Comparison of ENCODE assay signal across 8 cellular contexts in the genomic region with DNA sequence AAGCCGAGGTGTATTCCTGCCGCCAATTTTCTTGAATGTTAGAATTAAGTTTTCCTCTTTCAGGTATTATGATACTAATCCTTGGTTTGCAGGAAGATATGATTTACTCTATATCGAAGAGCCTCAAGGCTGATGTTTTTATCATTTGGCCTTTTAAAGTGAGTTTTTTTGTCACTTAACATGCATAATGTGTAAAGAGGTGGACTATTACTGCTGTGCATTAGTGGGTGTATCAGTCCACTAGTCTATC. TPM values are rescaled to one million over a fixed set of nuclear protein-coding genes. Genes with fewer than 3 reads are reported as not detected.
DNase-seq lines count a peak whose midpoint lies in the region; ATAC-seq and TF ChIP-seq lines count a peak whose summit lies in the region.

No MANE protein-coding gene starts in this region.

- peaks cover 23 to 35% (median 29%) of the 10 kb centered on the region in 3 donors for H3K4me1 Mint-ChIP-seq in CD8-positive, alpha-beta memory T cell

- peaks cover 15% of the 10 kb centered on the region for H3F3A ChIP-seq in GM23248 (ENCODE audit: insufficient read depth)

- 0 to 1% methylated on average over 3 of the region's 3 CpGs for WGBS in GM23248 (ENCODE audit: low coverage in 1 of 2, low lambda C conversion rate in 2 of 2, missing lambda C conversion rate in 2 of 2), 2 experiments

- no peak for DNase-seq in CD8-positive, alpha-beta memory T cell
- DNase-seq in GM23248: no peak
- no peak for DNase-seq in SJCRH30
- no peak for DNase-seq in fibroblast of the aortic adventitia (ENCODE audit: low read depth)
- no peak for DNase-seq in stimulated activated naive CD8-positive, alpha-beta T cell treated with anti-CD3 and anti-CD28 coated beads, Interleukin-15, Interleukin-2, amounts not matched to agents 100 U/mL and 50 U/mL, for 24 hours
- DNase-seq in medulla oblongata (ENCODE audit: extremely low spot score): no peak
- no peak for DNase-seq in NCI-H1105 (lab: John Stamatoyannopoulos, UW)
- DNase-seq in HK-2 (ENCODE audit: unreplicated experiment): no peak

- H3K4me3 Mint-ChIP-seq in CD8-positive, alpha-beta memory T cell: peak overlapping the region; percentile 93 to 99 (median 98)

- ATAC-seq in stimulated activated naive CD8-positive, alpha-beta T cell treated with anti-CD3 and anti-CD28 coated beads, Interleukin-15, Interleukin-2, amounts not matched to agents 100 U/mL and 50 U/mL, for 24 hours: peak; percentile 4

- CTCF ChIA-PET in CD8-positive, alpha-beta memory T cell (lab: Charles Lee): interaction anchor here (3.9 kb wide), 1 partner anchor 11 kb away, joined by 37 read pairs; the partner anchor contains the start of gene TMPO

- H4K20me1 ChIP-seq in GM23248 (ENCODE audit: insufficient read depth): no peaks in the 10 kb centered on the region

- in situ Hi-C loops in GM23248 (cut with MboI): no loop called here

- H2AFZ ChIP-seq in GM23248: peak overlapping the region; percentile 93

- H3K79me2 ChIP-seq in GM23248 (ENCODE audit: insufficient read depth): no peaks in the 10 kb centered on the region

- peaks cover 8% of the 10 kb centered on the region for H3K4me1 ChIP-seq in CD8-positive, alpha-beta memory T cell (ENCODE audit: insufficient read depth, low read length)
- H3K4me1 ChIP-seq in GM23248 (ENCODE audit: insufficient read depth) (no peaks in the 10 kb centered on the region), SJCRH30 (no peaks in the 10 kb centered on the region)

- peaks cover 0 to 10% (median 3%) of the 10 kb centered on the region in 5 donors for H3K9me3 Mint-ChIP-seq in CD8-positive, alpha-beta memory T cell

- TF ChIP-seq CTCF in fibroblast of the aortic adventitia (IDR thresholded peaks at IDR 0.05; ENCODE audit: insufficient read depth, low read length): no peak

- POLR2A ChIA-PET in CD8-positive, alpha-beta memory T cell (lab: Charles Lee): interaction anchor here (4.2 kb wide), 1 partner anchor 11 kb away, joined by 53 read pairs; the partner anchor contains the start of gene TMPO

- peak overlapping the region; percentile 96 for H3K4me2 ChIP-seq in GM23248 (ENCODE audit: unreplicated experiment)

- no peaks in the 10 kb centered on the region for H3K9me2 ChIP-seq in GM23248 (ENCODE audit: insufficient read depth)

- H3K27ac ChIP-seq in CD8-positive, alpha-beta memory T cell (ENCODE audit: low read depth, low read length): peak overlapping the region; percentile 94
- H3K27ac ChIP-seq in GM23248 (0 out of 2 replicates have a peak overlapping the region, but pooled peaks have one; percentile 87), SJCRH30 (peak overlapping the region; percentile 85)

- no peaks in the 10 kb centered on the region for H3K36me3 ChIP-seq in CD8-positive, alpha-beta memory T cell (ENCODE audit: insufficient read depth, low read length)
- H3K36me3 ChIP-seq in GM23248 (ENCODE audit: low read depth) (no peaks in the 10 kb centered on the region), SJCRH30 (no peaks in the 10 kb centered on the region)

- no peaks in the 10 kb centered on the region for H3K27me3 ChIP-seq in CD8-positive, alpha-beta memory T cell (ENCODE audit: insufficient read depth, low read length, poor library complexity, severe bottlenecking)
- H3K27me3 ChIP-seq in GM23248 (replicated peaks; ENCODE audit: insufficient read depth) (no peaks in the 10 kb centered on the region), SJCRH30 (no peaks in the 10 kb centered on the region)

- H3K9ac ChIP-seq in GM23248: peak overlapping the region; percentile 89

- H3K9me3 ChIP-seq in CD8-positive, alpha-beta memory T cell (ENCODE audit: low read length): no peaks in the 10 kb centered on the region
- H3K9me3 ChIP-seq in GM23248 (ENCODE audit: low read depth): no peaks in the 10 kb centered on the region
- no peaks in the 10 kb centered on the region for H3K9me3 ChIP-seq in SJCRH30 (replicated peaks)

- H3K4me3 ChIP-seq in CD8-positive, alpha-beta memory T cell (ENCODE audit: low read length): peak overlapping the region; percentile 97
- peak overlapping the region; percentile 84 for H3K4me3 ChIP-seq in GM23248
- H3K4me3 ChIP-seq in SJCRH30: peak overlapping the region; percentile 72
- H3K4me3 ChIP-seq in fibroblast of the aortic adventitia (ENCODE audit: low read depth, low read length): peak overlapping the region; percentile 94

- peaks cover 3 to 16% of the 10 kb centered on the region in 2 donors for H3K27me3 Mint-ChIP-seq in CD8-positive, alpha-beta memory T cell

- peak overlapping the region; percentile 97 to 100 (median 98) for H3K27ac Mint-ChIP-seq in CD8-positive, alpha-beta memory T cell

- peaks cover 0 to 15% (median 0%) of the 10 kb centered on the region in 3 donors for H3K36me3 Mint-ChIP-seq in CD8-positive, alpha-beta memory T cell

RNA-seq across cellular contexts. Expression of gene TMPO, which starts 11.1 kb away (rescaled TPM):
- 100 to 1,000 TPM; 260 to 274 TPM for total RNA-seq in CD8-positive, alpha-beta memory T cell
- polyA plus RNA-seq in CD8-positive, alpha-beta memory T cell: 42.0 TPM
- total RNA-seq in GM23248 (2014; rRNA removed; shearing (Covaris generic)): 67.5 and 68.3 TPM in 2 replicates
- polyA plus RNA-seq in GM23248 (2016; fragmentation: Nextera tagmentation; extraction: Ambion mirVana): 29.8 and 30.0 TPM in 2 replicates
- total RNA-seq in SJCRH30 (2014; rRNA removed; shearing (Covaris generic)): 263 and 285 TPM in 2 replicates
- 49.4 and 130 TPM in 2 replicates for total RNA-seq in fibroblast of the aortic adventitia (ENCODE audit: low replicate concordance)
